ENCODE assay signal across 8 cellular contexts in the genomic region with DNA sequence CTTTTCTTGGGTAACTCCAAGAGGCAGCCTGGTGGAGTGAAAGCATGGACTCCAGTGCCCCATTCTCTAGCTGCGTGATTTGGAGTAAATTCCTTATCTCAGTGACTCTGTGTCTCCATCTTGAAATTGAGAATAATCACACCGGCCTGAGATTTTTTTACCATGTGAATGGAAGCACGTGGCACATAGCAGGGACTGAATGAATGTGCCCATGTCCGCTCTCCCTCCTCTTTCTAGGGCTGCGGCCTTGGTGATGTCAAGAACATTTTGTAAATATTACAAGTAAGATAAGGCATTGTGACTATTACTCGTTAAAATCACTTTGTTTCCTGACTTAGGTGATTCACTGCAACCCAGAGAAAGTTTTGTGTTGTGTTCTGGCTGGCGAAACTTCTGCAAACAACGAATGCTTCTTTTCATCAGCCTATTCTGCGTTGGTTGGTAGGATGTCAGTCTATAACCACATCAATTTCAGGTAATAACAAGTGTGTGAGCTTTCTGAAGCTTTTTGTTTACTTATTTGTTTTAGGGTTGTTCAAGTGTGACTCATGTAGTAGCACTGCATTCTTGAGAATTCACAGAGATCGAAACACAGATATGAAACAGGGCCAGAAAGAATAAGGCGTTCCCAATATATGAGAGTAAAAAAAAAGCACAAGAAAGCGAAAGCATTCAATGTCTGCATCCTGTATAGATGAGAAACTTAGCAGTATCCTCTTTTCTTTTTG.
DNase-seq lines count a peak whose midpoint lies in the region; ATAC-seq and TF ChIP-seq lines count a peak whose summit lies in the region.

No MANE protein-coding gene starts in this region.

- no peaks in the 10 kb centered on the region for H3K27me3 ChIP-seq in effector memory CD4-positive, alpha-beta T cell (replicated peaks; ENCODE audit: control insufficient read depth, insufficient read depth, low read length, poor library complexity, severe bottlenecking)

- H3K27me3 Mint-ChIP-seq in activated CD8-positive, alpha-beta T cell treated with anti-CD3 and anti-CD28 coated beads for 36 hours = no peaks in the 10 kb centered on the region
- peaks cover 3% of the 10 kb centered on the region for H3K27me3 Mint-ChIP-seq in activated CD8-positive, alpha-beta T cell treated with anti-CD3 and anti-CD28 coated beads, Interleukin-2, amount 10 ng/mL, durations not matched to agents 7 days and 5 days (ENCODE audit: low read depth)

- POLR2A ChIA-PET in activated CD8-positive, alpha-beta T cell treated with anti-CD3 and anti-CD28 coated beads for 36 hours (lab: Charles Lee) = interaction anchor here (0.6 kb wide), 1 partner anchor 561 kb away, joined by 3 read pairs; no protein-coding TSS in a partner anchor
- POLR2A ChIA-PET in activated CD8-positive, alpha-beta T cell treated with anti-CD3 and anti-CD28 coated beads, Interleukin-2, amount 10 ng/mL, durations not matched to agents 7 days and 5 days (lab: Charles Lee) = no interaction called here

- H3K4me1 ChIP-seq in effector memory CD4-positive, alpha-beta T cell (ENCODE audit: control insufficient read depth, insufficient read depth, low read length, poor library complexity, severe bottlenecking) = peaks cover 11% of the 10 kb centered on the region

- peaks cover 3% of the 10 kb centered on the region for H3K9me3 ChIP-seq in effector memory CD4-positive, alpha-beta T cell (ENCODE audit: control insufficient read depth, low read length)

- peaks cover 9% of the 10 kb centered on the region for H3K4me1 Mint-ChIP-seq in activated CD8-positive, alpha-beta T cell treated with anti-CD3 and anti-CD28 coated beads for 36 hours (ENCODE audit: low read depth)
- H3K4me1 Mint-ChIP-seq in activated CD8-positive, alpha-beta T cell treated with anti-CD3 and anti-CD28 coated beads, Interleukin-2, amount 10 ng/mL, durations not matched to agents 7 days and 5 days (ENCODE audit: low read depth) = peaks cover 2% of the 10 kb centered on the region
- H3K4me1 Mint-ChIP-seq in stimulated activated effector memory CD8-positive, alpha-beta T cell treated with anti-CD3 and anti-CD28 coated beads, Interleukin-12 subunit alpha, Interleukin-12 subunit beta, amount 100 ng/mL, for 72 hours = peaks cover 14% of the 10 kb centered on the region

- H3K36me3 Mint-ChIP-seq in activated CD8-positive, alpha-beta T cell treated with anti-CD3 and anti-CD28 coated beads for 36 hours (ENCODE audit: low read depth) = no peaks in the 10 kb centered on the region
- no peaks in the 10 kb centered on the region for H3K36me3 Mint-ChIP-seq in activated CD8-positive, alpha-beta T cell treated with anti-CD3 and anti-CD28 coated beads, Interleukin-2, amount 10 ng/mL, durations not matched to agents 7 days and 5 days (ENCODE audit: low read depth)
- no peaks in the 10 kb centered on the region for H3K36me3 Mint-ChIP-seq in stimulated activated effector memory CD8-positive, alpha-beta T cell treated with anti-CD3 and anti-CD28 coated beads, Interleukin-12 subunit alpha, Interleukin-12 subunit beta, amount 100 ng/mL, for 72 hours

- DNase-seq in activated CD8-positive, alpha-beta T cell treated with anti-CD3 and anti-CD28 coated beads for 36 hours = no peak
- no peak for DNase-seq in activated CD8-positive, alpha-beta T cell treated with anti-CD3 and anti-CD28 coated beads, Interleukin-2, amount 10 ng/mL, durations not matched to agents 7 days and 5 days
- DNase-seq in MV-4-11 (lab: John Stamatoyannopoulos, UW) (peak; percentile 81), ecto neural progenitor cell (ENCODE audit: low spot score) (no peak), NCI-H1436 (lab: John Stamatoyannopoulos, UW) (no peak)
- DNase-seq in effector memory CD4-positive, alpha-beta T cell = peak in 1 of 3 donors; percentile 13
- no peak for DNase-seq in stimulated activated effector memory CD8-positive, alpha-beta T cell treated with anti-CD3 and anti-CD28 coated beads, Interleukin-12 subunit alpha, Interleukin-12 subunit beta, amount 100 ng/mL, for 72 hours (ENCODE audit: low spot score in 2 of 2)

- H3K4me3 ChIP-seq in effector memory CD4-positive, alpha-beta T cell (ENCODE audit: insufficient read depth, low read depth, low read length, poor library complexity, severe bottlenecking) = peak overlapping the region; percentile 7

- no peaks in the 10 kb centered on the region for H3K36me3 ChIP-seq in effector memory CD4-positive, alpha-beta T cell (ENCODE audit: control insufficient read depth, insufficient read depth, low read length)

- no peak overlapping the region for H3K4me3 Mint-ChIP-seq in activated CD8-positive, alpha-beta T cell treated with anti-CD3 and anti-CD28 coated beads for 36 hours
- H3K4me3 Mint-ChIP-seq in activated CD8-positive, alpha-beta T cell treated with anti-CD3 and anti-CD28 coated beads, Interleukin-2, amount 10 ng/mL, durations not matched to agents 7 days and 5 days = no peak overlapping the region
- peak overlapping the region; percentile 19 for H3K4me3 Mint-ChIP-seq in stimulated activated effector memory CD8-positive, alpha-beta T cell treated with anti-CD3 and anti-CD28 coated beads, Interleukin-12 subunit alpha, Interleukin-12 subunit beta, amount 100 ng/mL, for 72 hours

- CTCF ChIA-PET in activated CD8-positive, alpha-beta T cell treated with anti-CD3 and anti-CD28 coated beads for 36 hours (lab: Charles Lee) = no interaction called here
- CTCF ChIA-PET in activated CD8-positive, alpha-beta T cell treated with anti-CD3 and anti-CD28 coated beads, Interleukin-2, amount 10 ng/mL, durations not matched to agents 7 days and 5 days (lab: Charles Lee) = no interaction called here

- peaks cover 15% of the 10 kb centered on the region for H3K9me3 Mint-ChIP-seq in activated CD8-positive, alpha-beta T cell treated with anti-CD3 and anti-CD28 coated beads for 36 hours
- peaks cover 14% of the 10 kb centered on the region for H3K9me3 Mint-ChIP-seq in activated CD8-positive, alpha-beta T cell treated with anti-CD3 and anti-CD28 coated beads, Interleukin-2, amount 10 ng/mL, durations not matched to agents 7 days and 5 days (ENCODE audit: insufficient read depth)
- H3K9me3 Mint-ChIP-seq in stimulated activated effector memory CD8-positive, alpha-beta T cell treated with anti-CD3 and anti-CD28 coated beads, Interleukin-12 subunit alpha, Interleukin-12 subunit beta, amount 100 ng/mL, for 72 hours = peaks cover 11% of the 10 kb centered on the region

- H3K27ac ChIP-seq in effector memory CD4-positive, alpha-beta T cell (ENCODE audit: insufficient read depth, low read length, poor library complexity, severe bottlenecking) = peak overlapping the region; percentile 47

- no peak for TF ChIP-seq CTCF in activated CD8-positive, alpha-beta T cell treated with anti-CD3 and anti-CD28 coated beads for 36 hours (IDR thresholded peaks at IDR 0.05)

- ATAC-seq in activated CD8-positive, alpha-beta T cell treated with anti-CD3 and anti-CD28 coated beads for 36 hours = peak; percentile 45
- ATAC-seq in activated CD8-positive, alpha-beta T cell treated with anti-CD3 and anti-CD28 coated beads, Interleukin-2, amount 10 ng/mL, durations not matched to agents 7 days and 5 days = no peak
- ATAC-seq in stimulated activated effector memory CD8-positive, alpha-beta T cell treated with anti-CD3 and anti-CD28 coated beads, Interleukin-12 subunit alpha, Interleukin-12 subunit beta, amount 100 ng/mL, for 72 hours = peak; percentile 94
- ATAC-seq in HG02884 (IDR thresholded peaks at IDR 0.05; ENCODE audit: unreplicated experiment) = no peak

- intact Hi-C loops in activated CD8-positive, alpha-beta T cell treated with anti-CD3 and anti-CD28 coated beads for 36 hours (cut with micrococcal nuclease) = no loop called here

- H3K27ac Mint-ChIP-seq in activated CD8-positive, alpha-beta T cell treated with anti-CD3 and anti-CD28 coated beads for 36 hours = no peak overlapping the region
- no peak overlapping the region for H3K27ac Mint-ChIP-seq in activated CD8-positive, alpha-beta T cell treated with anti-CD3 and anti-CD28 coated beads, Interleukin-2, amount 10 ng/mL, durations not matched to agents 7 days and 5 days
- H3K27ac Mint-ChIP-seq in stimulated activated effector memory CD8-positive, alpha-beta T cell treated with anti-CD3 and anti-CD28 coated beads, Interleukin-12 subunit alpha, Interleukin-12 subunit beta, amount 100 ng/mL, for 72 hours = peak overlapping the region; percentile 15

Comparison
In these comparisons a context has a peak if more than half of its experiments do, and no peak if none do; other contexts are left out.
1. ATAC-seq: peak in activated CD8-positive, alpha-beta T cell treated with anti-CD3 and anti-CD28 coated beads for 36 hours (single experiment) and stimulated activated effector memory CD8-positive, alpha-beta T cell treated with anti-CD3 and anti-CD28 coated beads, Interleukin-12 subunit alpha, Interleukin-12 subunit beta, amount 100 ng/mL, for 72 hours (single experiment); none in activated CD8-positive, alpha-beta T cell treated with anti-CD3 and anti-CD28 coated beads, Interleukin-2, amount 10 ng/mL, durations not matched to agents 7 days and 5 days (single experiment) and HG02884 (single experiment).